13 cellular contexts compared by ENCODE assay signal in the genomic region with DNA sequence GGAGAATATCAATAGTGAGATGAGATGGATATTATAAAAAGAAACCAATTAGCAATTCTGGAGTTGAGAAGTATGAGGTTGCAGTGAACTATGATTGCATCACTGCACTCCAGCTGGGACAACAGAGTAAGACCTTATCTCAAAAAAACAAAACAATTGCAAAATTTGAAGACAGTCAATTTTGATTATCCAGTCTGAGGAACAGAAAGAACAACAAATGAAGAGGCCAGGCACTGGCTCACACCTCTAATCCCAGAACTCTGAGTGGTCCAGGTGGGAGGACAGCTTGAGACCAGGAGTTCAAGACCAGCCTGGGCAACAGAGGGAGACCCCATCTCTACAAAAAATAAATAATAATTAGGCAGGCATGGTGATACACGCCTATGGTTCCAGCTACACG. TPM values are rescaled to one million over a fixed set of nuclear protein-coding genes. Genes with fewer than 3 reads are reported as not detected.
A peak's percentile ranks its signal among the peaks of the same experiment; 100 is the strongest.
DNase-seq lines count a peak whose midpoint lies in the region; ATAC-seq and TF ChIP-seq lines count a peak whose summit lies in the region.
"Had no signal": no experiment of that assay in that cellular context is flagged by ENCODE, and none has a peak within 500 bp of the region (broad histone marks: within the 10 kb centered on the region; RNA-seq: fewer than 3 reads in every experiment).

No MANE protein-coding gene starts in this region.

- H3K27ac ChIP-seq in RWPE2 (ENCODE audit: poor library complexity, severe bottlenecking) (peak overlapping the region; percentile 31), epithelial cell of prostate (peak overlapping the region; percentile 30)

- H3K36me3 ChIP-seq in RWPE2 (ENCODE audit: low read depth), result peaks cover 5% of the 10 kb centered on the region; the same call in 1 of the 2 replicates

- no peaks in the 10 kb centered on the region for H3K9me3 Mint-ChIP-seq in activated CD4-positive, alpha-beta T cell treated with anti-CD3 and anti-CD28 coated beads for 36 hours (ENCODE audit: low read depth)
- H3K9me3 Mint-ChIP-seq: memory B cell had no signal

- H3K27me3 Mint-ChIP-seq in activated CD4-positive, alpha-beta T cell treated with anti-CD3 and anti-CD28 coated beads for 36 hours, result no peaks in the 10 kb centered on the region
- H3K27me3 Mint-ChIP-seq: memory B cell had no signal

- no peak for TF ChIP-seq CTCF in RWPE2 (IDR thresholded peaks at IDR 0.05; ENCODE audit: poor library complexity, severe bottlenecking)

- H3K4me3 Mint-ChIP-seq in activated CD4-positive, alpha-beta T cell treated with anti-CD3 and anti-CD28 coated beads for 36 hours, result no peak overlapping the region
- H3K4me3 Mint-ChIP-seq: memory B cell had no signal

- peaks cover 43% of the 10 kb centered on the region for H3K4me1 ChIP-seq in RWPE2 (ENCODE audit: insufficient read depth, poor library complexity, severe bottlenecking)

- no peaks in the 10 kb centered on the region for H3K27me3 ChIP-seq in RWPE2 (ENCODE audit: insufficient read depth, poor library complexity, severe bottlenecking)

- CTCF ChIA-PET in activated CD4-positive, alpha-beta T cell treated with anti-CD3 and anti-CD28 coated beads for 36 hours (lab: Charles Lee), result interaction anchor here (0.6 to 0.7 kb wide), 2 partner anchors 33 to 126 kb away, joined by 3 read pairs; no protein-coding TSS in a partner anchor

- H3K4me1 Mint-ChIP-seq in activated CD4-positive, alpha-beta T cell treated with anti-CD3 and anti-CD28 coated beads for 36 hours, result peaks cover 43% of the 10 kb centered on the region

- no peak for ATAC-seq in activated CD4-positive, alpha-beta T cell treated with anti-CD3 and anti-CD28 coated beads for 36 hours
- ATAC-seq in RWPE2 (ENCODE audit: low read depth) (no peak), sciatic nerve (peak; percentile 63), GM21526 (IDR thresholded peaks at IDR 0.05; ENCODE audit: low FRiP score, unreplicated experiment) (no peak), GM21390 (IDR thresholded peaks at IDR 0.05; ENCODE audit: unreplicated experiment) (no peak)

- H3K27ac Mint-ChIP-seq in activated CD4-positive, alpha-beta T cell treated with anti-CD3 and anti-CD28 coated beads for 36 hours, result peak overlapping the region; percentile 21
- H3K27ac Mint-ChIP-seq: memory B cell had no signal

- peak; percentile 21 for DNase-seq in activated CD4-positive, alpha-beta T cell treated with anti-CD3 and anti-CD28 coated beads for 36 hours
- no peak for DNase-seq in activated CD4-positive, alpha-beta T cell treated with anti-CD3 and anti-CD28 coated beads for 1 hour
- DNase-seq in RWPE2 (ENCODE audit: low spot score) (no peak), epithelial cell of prostate (ENCODE audit: low read depth, low spot score) (no peak), sciatic nerve (ENCODE audit: low spot score) (no peak)
- no peak for DNase-seq in effector CD8-positive, alpha-beta T cell (lab: John Stamatoyannopoulos, UW)
- DNase-seq: activated CD4-positive, alpha-beta T cell treated with anti-CD3 and anti-CD28 coated beads for 48 hours; NCI-H1048; NCI-H345; nucleus accumbens had no signal

- peaks cover 2% of the 10 kb centered on the region for H3K36me3 Mint-ChIP-seq in activated CD4-positive, alpha-beta T cell treated with anti-CD3 and anti-CD28 coated beads for 36 hours (ENCODE audit: low read depth)

- H3K9me3 ChIP-seq in RWPE2 (ENCODE audit: severe bottlenecking), result no peaks in the 10 kb centered on the region

- POLR2A ChIA-PET in activated CD4-positive, alpha-beta T cell treated with anti-CD3 and anti-CD28 coated beads for 36 hours (lab: Charles Lee), result no interaction called here

- no peak overlapping the region for H3K4me3 ChIP-seq in RWPE2 (ENCODE audit: severe bottlenecking)

- intact Hi-C loops in activated CD4-positive, alpha-beta T cell treated with anti-CD3 and anti-CD28 coated beads for 36 hours (cut with DNase I, micrococcal nuclease), result no loop called here
- intact Hi-C loops in sciatic nerve (cut with DNase I), result no loop called here

RNA-seq across cellular contexts. Expression of a gene that starts 35.0 kb away (rescaled TPM):
- total RNA-seq in activated CD4-positive, alpha-beta T cell treated with anti-CD3 and anti-CD28 coated beads for 36 hours, result 10 to 100 TPM; 32.3 to 33.1 TPM
- total RNA-seq in sciatic nerve, result 90.1 TPM
